In genomic region chr11:11841605-11842425, GRCh38 we compare ENCODE assay signal across 1 cellular context.
A peak's percentile ranks its signal among the peaks of the same experiment; 100 is the strongest.
TF ChIP-seq lines count a peak whose summit lies in the region.

Gene USP47 (plus strand): TSS chr11:11841972. CDS start chr11:11842186, 214 bp downstream.

TF ChIP-seq in HepG2, 621 proteins besides CTCF, POLR2A, EP300 and RAD21 (continued from another document):
- peak; percentile 32 for TF ChIP-seq PTBP1 (IDR thresholded peaks at IDR 0.05; ENCODE audit: low read depth, low read length, poor library complexity, severe bottlenecking)
- peak; percentile 77 for TF ChIP-seq DR1 (CRISPR knock-in tag; IDR thresholded peaks at IDR 0.05)
- peak; percentile 95 for TF ChIP-seq RBFOX2 (IDR thresholded peaks at IDR 0.05; ENCODE audit: low read depth, low read length)
- no peak for TF ChIP-seq ZNF781 (CRISPR knock-in tag; IDR thresholded peaks at IDR 0.05; ENCODE audit: borderline replicate concordance, not compliant biosample characterization)
- TF ChIP-seq XRCC5 (optimal IDR thresholded peaks at IDR 0.05; ENCODE audit: low read length) = peak; percentile 42
- TF ChIP-seq ZNF674 (CRISPR knock-in tag; IDR thresholded peaks at IDR 0.05; ENCODE audit: low read depth) = no peak
- TF ChIP-seq FOXA1 (IDR thresholded peaks at IDR 0.05) = no peak
- 0 out of 2 replicates have a peak, but pooled peaks have one; percentile 23 for TF ChIP-seq FOXA1 (CRISPR knock-in tag; IDR thresholded peaks at IDR 0.05)
- peak; percentile 34; the same call in 1 of the 2 replicates for TF ChIP-seq MYNN (CRISPR knock-in tag; IDR thresholded peaks at IDR 0.05; ENCODE audit: low read depth)
- TF ChIP-seq ZNF580 (CRISPR knock-in tag; IDR thresholded peaks at IDR 0.05; ENCODE audit: borderline replicate concordance, low read depth) = peak; percentile 87
- TF ChIP-seq ZNF282 (IDR thresholded peaks at IDR 0.05; ENCODE audit: partially characterized antibody) = no peak
- no peak for TF ChIP-seq ATF1 (CRISPR knock-in tag; IDR thresholded peaks at IDR 0.05)
- TF ChIP-seq EZH2 (conservative IDR thresholded peaks at IDR 0.05; ENCODE audit: low read depth, low read length) = no peak
- TF ChIP-seq TBL1XR1 (IDR thresholded peaks at IDR 0.05; ENCODE audit: borderline replicate concordance, low read length, partially characterized antibody) = no peak
- peak; percentile 98 for TF ChIP-seq ZFY (CRISPR knock-in tag; IDR thresholded peaks at IDR 0.05)
- no peak; the same call in 1 of the 2 replicates for TF ChIP-seq MAZ (IDR thresholded peaks at IDR 0.05; ENCODE audit: borderline replicate concordance, low read depth, low read length)
- peak; percentile 84 for TF ChIP-seq MAZ (CRISPR knock-in tag; IDR thresholded peaks at IDR 0.05; ENCODE audit: low read depth)
- TF ChIP-seq MTF1 (CRISPR knock-in tag; IDR thresholded peaks at IDR 0.05) = no peak
- TF ChIP-seq ZNF329 (CRISPR knock-in tag; IDR thresholded peaks at IDR 0.05; ENCODE audit: low read depth) = peak; percentile 74; the same call in 1 of the 2 replicates
- no peak for TF ChIP-seq U2AF1 (optimal IDR thresholded peaks at IDR 0.05; ENCODE audit: low read depth, low read length)
- peak; percentile 10; the same call in 1 of the 2 replicates for TF ChIP-seq SMAD9 (CRISPR knock-in tag; IDR thresholded peaks at IDR 0.05)
- 0 out of 2 replicates have a peak, but pooled peaks have one; percentile 7 for TF ChIP-seq ATF3 (CRISPR knock-in tag; IDR thresholded peaks at IDR 0.05)
- TF ChIP-seq, protein P1, sequence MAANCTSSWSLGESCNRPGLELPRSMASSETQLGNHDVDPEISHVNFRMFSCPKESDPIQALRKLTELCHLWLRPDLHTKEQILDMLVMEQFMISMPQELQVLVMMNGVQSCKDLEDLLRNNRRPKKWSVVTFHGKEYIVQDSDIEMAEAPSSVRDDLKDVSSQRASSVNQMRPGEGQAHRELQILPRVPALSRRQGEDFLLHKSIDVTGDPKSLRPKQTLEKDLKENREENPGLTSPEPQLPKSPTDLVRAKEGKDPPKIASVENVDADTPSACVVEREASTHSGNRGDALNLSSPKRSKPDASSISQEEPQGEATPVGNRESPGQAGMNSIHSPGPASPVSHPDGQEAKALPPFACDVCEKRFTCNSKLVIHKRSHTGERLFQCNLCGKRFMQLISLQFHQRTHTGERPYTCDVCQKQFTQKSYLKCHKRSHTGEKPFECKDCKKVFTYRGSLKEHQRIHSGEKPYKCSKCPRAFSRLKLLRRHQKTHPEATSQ (CRISPR knock-in tag; IDR thresholded peaks at IDR 0.05; ENCODE audit: borderline replicate concordance) = no peak
- no peak for TF ChIP-seq ZNF737 (CRISPR knock-in tag; IDR thresholded peaks at IDR 0.05; ENCODE audit: borderline replicate concordance)
- TF ChIP-seq NKX3-1 (CRISPR knock-in tag; IDR thresholded peaks at IDR 0.05) = peak; percentile 40; the same call in 1 of the 2 replicates
